16 cellular contexts compared by ENCODE assay signal in the genomic region with DNA sequence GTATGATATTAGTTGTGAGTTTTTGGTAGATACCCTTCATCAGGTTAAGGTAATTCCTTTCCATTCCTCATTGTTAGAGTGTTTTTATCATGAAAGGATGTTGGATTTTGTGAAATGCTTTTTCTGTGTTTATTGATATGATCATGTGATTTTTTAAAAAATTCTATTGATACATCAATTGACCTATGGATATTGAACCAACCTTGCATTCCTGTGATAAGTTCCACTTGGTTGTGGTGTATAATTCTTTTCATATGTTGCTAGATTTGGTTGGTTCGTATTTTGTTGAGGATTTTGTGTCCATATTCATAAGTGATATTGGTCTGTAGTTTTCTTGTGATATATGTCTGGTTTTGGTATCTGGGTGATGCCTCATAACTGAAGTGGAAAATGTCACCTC. TPM values are rescaled to one million over a fixed set of nuclear protein-coding genes. Genes with fewer than 3 reads are reported as not detected.
DNase-seq lines count a peak whose midpoint lies in the region; ATAC-seq and TF ChIP-seq lines count a peak whose summit lies in the region.
"Had no signal": no experiment of that assay in that cellular context is flagged by ENCODE, and none has a peak within 500 bp of the region (broad histone marks: within the 10 kb centered on the region; RNA-seq: fewer than 3 reads in every experiment).

No MANE protein-coding gene starts in this region.

- no TSS peak for BruUV-seq in PC-3 (replicated peaks; lab: Mats Ljungman, UMichigan)

- H4K20me1 ChIP-seq in GM23248 (ENCODE audit: insufficient read depth), result no peaks in the 10 kb centered on the region; the same call in 1 of the 2 replicates
- peaks cover 4% of the 10 kb centered on the region; the same call in 1 of the 2 replicates for H4K20me1 ChIP-seq in PC-3 (ENCODE audit: low read length)

- in situ Hi-C loops in GM23248 (cut with MboI), result no loop called here

- H3K27ac ChIP-seq in GM23248 (no peak overlapping the region), PC-3 (ENCODE audit: low read length) (no peak overlapping the region)
- H3K27ac ChIP-seq in CD8-positive, alpha-beta T cell (ENCODE audit: low read depth, low read length), result no peak overlapping the region
- H3K27ac ChIP-seq: A549, HL-60 had no signal

- H3K9me2 ChIP-seq in GM23248 (ENCODE audit: insufficient read depth) (no peaks in the 10 kb centered on the region), PC-3 (replicated peaks; ENCODE audit: low read length) (no peaks in the 10 kb centered on the region)

- H3K27ac Mint-ChIP-seq in endothelial cell (ENCODE audit: unreplicated experiment), result no peak overlapping the region
- H3K27ac Mint-ChIP-seq in CD8-positive, alpha-beta T cell, result no peak overlapping the region
- H3K27ac Mint-ChIP-seq: GM23338 had no signal

- H3K9me3 ChIP-seq in GM23248 (ENCODE audit: low read depth), result no peaks in the 10 kb centered on the region
- peaks cover 9% of the 10 kb centered on the region for H3K9me3 ChIP-seq in PC-3 (ENCODE audit: low read length)
- H3K9me3 ChIP-seq in CD8-positive, alpha-beta T cell (ENCODE audit: low read length), result peaks cover 4% of the 10 kb centered on the region

- H3K4me1 ChIP-seq in GM23248 (ENCODE audit: insufficient read depth) (peaks cover 15% of the 10 kb centered on the region), PC-3 (ENCODE audit: insufficient read depth, low read length) (peaks cover 25% of the 10 kb centered on the region)
- H3K4me1 ChIP-seq in CD8-positive, alpha-beta T cell (ENCODE audit: insufficient read depth, low read length), result peaks cover 31% of the 10 kb centered on the region
- H3K4me1 ChIP-seq: A549, Caco-2 had no signal

- no peak overlapping the region for H3K9ac ChIP-seq in GM23248
- H3K9ac ChIP-seq in PC-3 (ENCODE audit: low read length), result no peak overlapping the region

- H3K4me3 ChIP-seq in GM23248 (no peak overlapping the region), PC-3 (ENCODE audit: low read length) (no peak overlapping the region)
- no peak overlapping the region for H3K4me3 ChIP-seq in CD8-positive, alpha-beta T cell (ENCODE audit: low read depth, low read length)
- H3K4me3 ChIP-seq: A549, GM23338 had no signal

- CTCF ChIA-PET in PC-3 (lab: Charles Lee), result no interaction called here
- CTCF ChIA-PET in CD8-positive, alpha-beta T cell (lab: Charles Lee), result interaction anchor here (1.2 to 1.6 kb wide), 4 partner anchors 10 to 50 kb away, joined by 3 to 10 read pairs (median 6); no protein-coding TSS in a partner anchor

- H3K79me2 ChIP-seq in GM23248 (ENCODE audit: insufficient read depth) (peaks cover 57% of the 10 kb centered on the region), PC-3 (ENCODE audit: low read length) (peaks cover 42% of the 10 kb centered on the region)

- H3K36me3 Mint-ChIP-seq in endothelial cell (ENCODE audit: low read depth, unreplicated experiment), result peaks cover 41% of the 10 kb centered on the region
- peaks cover 79% of the 10 kb centered on the region for H3K36me3 Mint-ChIP-seq in CD8-positive, alpha-beta T cell

- no peaks in the 10 kb centered on the region for H3K9me3 Mint-ChIP-seq in endothelial cell (ENCODE audit: unreplicated experiment)
- H3K9me3 Mint-ChIP-seq in CD8-positive, alpha-beta T cell, result peaks cover 9% of the 10 kb centered on the region

- peaks cover 19% of the 10 kb centered on the region for H3K27me3 Mint-ChIP-seq in endothelial cell (ENCODE audit: unreplicated experiment)
- H3K27me3 Mint-ChIP-seq in CD8-positive, alpha-beta T cell (ENCODE audit: low read depth), result no peaks in the 10 kb centered on the region

- no peak overlapping the region for H2AFZ ChIP-seq in GM23248
- H2AFZ ChIP-seq in PC-3 (ENCODE audit: low read length), result no peak overlapping the region
- H2AFZ ChIP-seq: GM23338 had no signal

- 71 to 90% methylated on average over 1 of the region's 1 CpG for WGBS in GM23248 (ENCODE audit: low coverage in 1 of 2, low lambda C conversion rate in 2 of 2, missing lambda C conversion rate in 2 of 2), 2 experiments

- peak; percentile 21 for DNase-seq in NCI-H748 (lab: John Stamatoyannopoulos, UW; ENCODE audit: unreplicated experiment)
- DNase-seq in NCI-H748 treated with DMSO at 0.1 percent for 48 hours (lab: John Stamatoyannopoulos, UW), result no peak
- peak; percentile 51 for DNase-seq in GM23248
- DNase-seq in PC-3, result peak; percentile 22
- no peak for DNase-seq in endothelial cell (ENCODE audit: low spot score)
- no peak for DNase-seq in nucleus accumbens (lab: John Stamatoyannopoulos, UW)
- no peak for DNase-seq in CD8-positive, alpha-beta T cell
- DNase-seq in NCI-H2029 treated with DMSO at 0.1 percent for 48 hours (lab: John Stamatoyannopoulos, UW), result no peak
- DNase-seq: C1 segment of cervical spinal cord, Caco-2, NCI-H1436 treated with DMSO at 0.1 percent for 48 hours, NCI-H2081, NCI-H526 treated with DMSO at 0.1 percent for 48 hours had no signal

- H3K36me3 ChIP-seq in GM23248 (ENCODE audit: low read depth), result peaks cover 31% of the 10 kb centered on the region
- H3K36me3 ChIP-seq in PC-3 (ENCODE audit: low read depth, low read length), result peaks cover 52% of the 10 kb centered on the region
- peaks cover 33% of the 10 kb centered on the region for H3K36me3 ChIP-seq in CD8-positive, alpha-beta T cell (ENCODE audit: insufficient read depth, low read length)

- H3K4me2 ChIP-seq in GM23248 (ENCODE audit: unreplicated experiment) (no peak overlapping the region), PC-3 (ENCODE audit: low read length) (no peak overlapping the region)
- H3K4me2 ChIP-seq: A549, GM23338 had no signal

- H3F3A ChIP-seq in GM23248 (ENCODE audit: insufficient read depth) (peaks cover 17% of the 10 kb centered on the region), PC-3 (ENCODE audit: low read length, unreplicated experiment) (no peaks in the 10 kb centered on the region)

- peak overlapping the region; percentile 72 for H3K4me3 Mint-ChIP-seq in endothelial cell (ENCODE audit: unreplicated experiment)
- no peak overlapping the region for H3K4me3 Mint-ChIP-seq in CD8-positive, alpha-beta T cell
- H3K4me3 Mint-ChIP-seq: GM23338 had no signal

- H3K4me1 Mint-ChIP-seq in endothelial cell (ENCODE audit: unreplicated experiment), result peaks cover 4% of the 10 kb centered on the region
- peaks cover 33% of the 10 kb centered on the region for H3K4me1 Mint-ChIP-seq in CD8-positive, alpha-beta T cell (ENCODE audit: low read depth)
- H3K4me1 Mint-ChIP-seq: GM23338 had no signal

- intact Hi-C loops in PC-3 (cut with micrococcal nuclease), result no loop called here
- intact Hi-C loops in CD8-positive, alpha-beta T cell (cut with DNase I, micrococcal nuclease), result no loop called here

- TF ChIP-seq CTCF in PC-3 (conservative IDR thresholded peaks at IDR 0.05; ENCODE audit: low read depth, low read length) (no peak), endothelial cell (IDR thresholded peaks at IDR 0.05; ENCODE audit: unreplicated experiment) (no peak)
- TF ChIP-seq CTCF in CD8-positive, alpha-beta T cell (IDR thresholded peaks at IDR 0.05), result no peak

- POLR2A ChIA-PET in PC-3 (lab: Charles Lee; ENCODE audit: unreplicated experiment), result no interaction called here
- POLR2A ChIA-PET in CD8-positive, alpha-beta T cell (lab: Charles Lee), result no interaction called here

- ATAC-seq in PC-3, result no peak
- no peak for ATAC-seq in CD8-positive, alpha-beta T cell
- ATAC-seq: A549, GM23338 had no signal

- H3K27me3 ChIP-seq in GM23248 (replicated peaks; ENCODE audit: insufficient read depth) (no peaks in the 10 kb centered on the region), PC-3 (ENCODE audit: low read length) (no peaks in the 10 kb centered on the region)
- H3K27me3 ChIP-seq in CD8-positive, alpha-beta T cell (ENCODE audit: insufficient read depth, low read length), result no peaks in the 10 kb centered on the region

RNA-seq across cellular contexts. Expression of gene ANKRD13D, which starts 6.7 kb away (rescaled TPM):
- 27.6 and 42.9 TPM in 2 replicates for total RNA-seq in GM23248 (2014; rRNA removed; shearing (Covaris generic))
- polyA plus RNA-seq in GM23248 (2016; fragmentation: Nextera tagmentation; extraction: Ambion mirVana), result 13.4 and 16.4 TPM in 2 replicates
- total RNA-seq in PC-3 (2014; rRNA removed) (58.9 and 63.9 TPM in 2 replicates), endothelial cell (ENCODE audit: unreplicated experiment) (65.1 TPM)
- total RNA-seq in CD8-positive, alpha-beta T cell, result 100 to 1,000 TPM; 152 TPM

RNA-seq across cellular contexts. Expression of gene SSH3, which starts 7.5 kb away (rescaled TPM):
- 20.1 and 41.6 TPM in 2 replicates for total RNA-seq in GM23248 (2014; rRNA removed; shearing (Covaris generic))
- polyA plus RNA-seq in GM23248 (2016; fragmentation: Nextera tagmentation; extraction: Ambion mirVana), result 25.2 and 26.4 TPM in 2 replicates
- total RNA-seq in PC-3 (2014; rRNA removed), result 35.1 and 52.4 TPM in 2 replicates
- total RNA-seq in endothelial cell (ENCODE audit: unreplicated experiment), result 7.3 TPM
- total RNA-seq in CD8-positive, alpha-beta T cell, result 1 to 10 TPM; 5.9 to 9.9 TPM

RNA-seq across cellular contexts. Expression of gene GRK2, which starts 29.6 kb away (rescaled TPM):
- 43.0 and 54.9 TPM in 2 replicates for total RNA-seq in GM23248 (2014; rRNA removed; shearing (Covaris generic))
- 6.0 and 7.8 TPM in 2 replicates for polyA plus RNA-seq in GM23248 (2016; fragmentation: Nextera tagmentation; extraction: Ambion mirVana)
- 103 TPM in 2 replicates for total RNA-seq in PC-3 (2014; rRNA removed)
- 92.7 TPM for total RNA-seq in endothelial cell (ENCODE audit: unreplicated experiment)
- total RNA-seq in CD8-positive, alpha-beta T cell, result 100 to 1,000 TPM; 356 to 371 TPM

RNA-seq across cellular contexts. Expression of gene POLD4, which starts 57.5 kb away (rescaled TPM):
- 86.6 and 109 TPM in 2 replicates for total RNA-seq in GM23248 (2014; rRNA removed; shearing (Covaris generic))
- 121 and 136 TPM in 2 replicates for polyA plus RNA-seq in GM23248 (2016; fragmentation: Nextera tagmentation; extraction: Ambion mirVana)
- total RNA-seq in PC-3 (2014; rRNA removed) (78.5 and 81.5 TPM in 2 replicates), endothelial cell (ENCODE audit: unreplicated experiment) (92.1 TPM)
- total RNA-seq in CD8-positive, alpha-beta T cell, result 10 to 100 TPM; 32.4 to 41.9 TPM

Comparison
In these comparisons a context has a peak if more than half of its experiments do, and no peak if none do; other contexts are left out.
1. DNase-seq: peak in NCI-H748 (single experiment), GM23248 (single experiment) and PC-3 (single experiment); none in NCI-H748 treated with DMSO at 0.1 percent for 48 hours (single experiment), endothelial cell (single experiment), nucleus accumbens (0 of 56), CD8-positive, alpha-beta T cell (0 of 7) and NCI-H2029 treated with DMSO at 0.1 percent for 48 hours (single experiment).